In genomic region chr10:15084502-15084922, GRCh38 we compare ENCODE assay signal across 9 cellular contexts. TPM values are rescaled to one million over a fixed set of nuclear protein-coding genes. Genes with fewer than 3 reads are reported as not detected.
DNase-seq lines count a peak whose midpoint lies in the region; ATAC-seq and TF ChIP-seq lines count a peak whose summit lies in the region.
"Had no signal": no experiment of that assay in that cellular context is flagged by ENCODE, and none has a peak within 500 bp of the region (broad histone marks: within the 10 kb centered on the region; RNA-seq: fewer than 3 reads in every experiment).

No MANE protein-coding gene starts in this region.

- peaks cover 4% of the 10 kb centered on the region for H3K4me1 ChIP-seq in testis

- H3K27me3 ChIP-seq in layer of hippocampus (ENCODE audit: control insufficient read depth, insufficient read depth, low read length) (no peaks in the 10 kb centered on the region), testis (no peaks in the 10 kb centered on the region)

- H3K9me3 ChIP-seq in testis, result no peaks in the 10 kb centered on the region

- WGBS in testis, 2 donors, result 2 to 4% methylated on average over 7 of the region's 7 CpGs

- TF ChIP-seq CTCF in testis (IDR thresholded peaks at IDR 0.05), result no peak

- H3K27ac ChIP-seq in layer of hippocampus (ENCODE audit: low read depth, low read length) (peak overlapping the region; percentile 43), testis (peak overlapping the region; percentile 39 to 62)

- DNase-seq in DMS114 treated with DMSO at 0.1 percent for 48 hours (lab: John Stamatoyannopoulos, UW; ENCODE audit: unreplicated experiment) (peak; percentile 82), NCI-H2107 treated with DMSO at 0.1 percent for 48 hours (lab: John Stamatoyannopoulos, UW; ENCODE audit: unreplicated experiment) (peak; percentile 60), cerebellar cortex (ENCODE audit: low spot score) (peak; percentile 93), testis (peak; percentile 90), NCI-H510A (lab: John Stamatoyannopoulos, UW) (no peak)

- peak overlapping the region; percentile 36 to 47 for H3K4me3 ChIP-seq in testis

- ATAC-seq in GM18517 (IDR thresholded peaks at IDR 0.05; ENCODE audit: unreplicated experiment) (no peak), HG03565 (IDR thresholded peaks at IDR 0.05; ENCODE audit: unreplicated experiment) (no peak)

- TF ChIP-seq POLR2A in testis (IDR thresholded peaks at IDR 0.05), result no peak

- H3K36me3 ChIP-seq in testis (ENCODE audit: low read depth, missing control alignments), result no peaks in the 10 kb centered on the region

- intact Hi-C loops in testis (cut with DNase I; ENCODE audit: low total_unique reads), result no loop called here

RNA-seq across cellular contexts. Expression of gene ACBD7, which starts 4.1 kb away (rescaled TPM):
- 1 to 10 TPM; 6.6 to 7.7 TPM for total RNA-seq in testis
- 5.6 TPM for polyA plus RNA-seq in testis (ENCODE audit: insufficient read depth, low read depth, low replicate concordance)
- polyA plus RNA-seq: IgD-negative memory B cell had no signal

RNA-seq across cellular contexts. Expression of gene RPP38, which starts 12.6 kb away (rescaled TPM):
- total RNA-seq in testis, result 10 to 100 TPM; 30.3 to 41.4 TPM
- polyA plus RNA-seq in testis (ENCODE audit: insufficient read depth, low read depth, low replicate concordance), result 73.4 TPM

RNA-seq across cellular contexts. Expression of gene OLAH, which starts 40.8 kb away (rescaled TPM):
- 10 to 100 TPM in 1 of 2 donors, 1 to 10 TPM in 1; 6.1 to 11.1 TPM for total RNA-seq in testis
- polyA plus RNA-seq in testis (ENCODE audit: insufficient read depth, low read depth, low replicate concordance), result 50.6 TPM
- polyA plus RNA-seq: IgD-negative memory B cell had no signal
